Comparison of ENCODE assay signal across 10 cellular contexts in the genomic region with DNA sequence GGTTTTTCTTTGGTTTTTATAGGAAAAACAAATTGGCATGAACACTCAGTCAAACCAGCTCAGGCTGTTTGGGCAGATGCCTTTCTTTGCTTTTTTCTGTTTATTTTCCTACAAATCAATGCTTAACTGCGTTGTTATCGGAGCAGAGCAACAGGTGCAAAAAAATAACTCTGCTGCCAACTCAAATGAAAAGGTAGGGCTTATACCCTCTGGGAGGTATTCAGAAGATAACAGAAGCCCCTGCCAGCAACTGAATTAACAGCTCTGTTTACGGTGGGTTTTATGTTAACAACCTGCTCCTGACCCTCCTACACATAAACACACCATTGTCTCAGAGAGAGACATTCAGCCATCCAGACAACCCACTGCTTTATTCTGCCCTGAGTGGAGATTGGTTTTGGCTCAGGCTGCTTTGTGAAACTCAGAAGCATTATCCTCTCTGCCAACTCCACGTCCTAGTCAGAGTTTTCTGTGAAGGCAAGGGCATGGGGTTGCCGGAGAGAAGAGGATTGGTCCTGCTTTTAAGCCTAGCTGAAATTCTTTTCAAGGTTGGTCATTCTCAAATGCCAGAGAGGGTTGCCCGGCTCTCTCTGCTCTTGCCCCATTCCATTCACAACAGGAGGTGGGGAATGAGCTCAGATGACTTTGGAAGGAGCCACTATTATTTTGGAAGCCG. TPM values are rescaled to one million over a fixed set of nuclear protein-coding genes. Genes with fewer than 3 reads are reported as not detected.
DNase-seq lines count a peak whose midpoint lies in the region; FAIRE-seq lines count a peak whose summit lies in the region.
"Had no signal": no experiment of that assay in that cellular context is flagged by ENCODE, and none has a peak within 500 bp of the region (broad histone marks: within the 10 kb centered on the region; RNA-seq: fewer than 3 reads in every experiment).

No MANE protein-coding gene starts in this region.

- peaks cover 12% of the 10 kb centered on the region for H3K4me1 ChIP-seq in adipocyte (ENCODE audit: control insufficient read depth, insufficient read depth, low read length)
- H3K4me1 ChIP-seq in small intestine (ENCODE audit: control insufficient read depth in 2 of 2, insufficient read depth in 1 of 2, low read depth in 1 of 2, low read length in 1 of 2), result peaks cover 9 to 13% of the 10 kb centered on the region in 2 donors

- H3K27ac ChIP-seq in small intestine (ENCODE audit: low read depth in 1 of 2, low read length in 1 of 2), result peak overlapping the region; percentile 33 to 55
- H3K27ac ChIP-seq: thoracic aorta had no signal

- 14 to 50% (median 28%) methylated on average over 7 of the region's 7 CpGs for WGBS in small intestine, 3 donors

- no peak for FAIRE-seq in small intestine (lab: Jason Lieb, UNC)

- no peak overlapping the region for H3K4me3 ChIP-seq in adipocyte (ENCODE audit: low read length)
- no peak overlapping the region for H3K4me3 ChIP-seq in small intestine (ENCODE audit: low read depth in 1 of 2, low read length in 2 of 2)
- H3K4me3 ChIP-seq: thoracic aorta had no signal

- H3K9me3 ChIP-seq in adipocyte (ENCODE audit: control insufficient read depth, low read length) (no peaks in the 10 kb centered on the region), small intestine (ENCODE audit: control insufficient read depth, low read depth) (no peaks in the 10 kb centered on the region)
- H3K9me3 ChIP-seq: thoracic aorta had no signal

- peak; percentile 61 for DNase-seq in LoVo (ENCODE audit: low spot score)
- peak; percentile 43 for DNase-seq in adipocyte (ENCODE audit: low read depth)
- peak; percentile 60 for DNase-seq in inferior parietal cortex (ENCODE audit: extremely low spot score)
- no peak for DNase-seq in small intestine
- no peak for DNase-seq in NCI-H2227 treated with DMSO at 0.1 percent for 48 hours (lab: John Stamatoyannopoulos, UW)
- no peak for DNase-seq in HCEC 1CT
- no peak for DNase-seq in HPDE6-E6E7 (ENCODE audit: extremely low spot score)
- DNase-seq in NAMALWA (ENCODE audit: low spot score), result no peak
- DNase-seq: NCI-H187 treated with DMSO at 0.1 percent for 48 hours had no signal

- H3K9ac ChIP-seq in adipocyte (ENCODE audit: low read length), result no peak overlapping the region

- no peaks in the 10 kb centered on the region for H3K36me3 ChIP-seq in adipocyte (ENCODE audit: control insufficient read depth, insufficient read depth, low read length, severe bottlenecking)
- H3K36me3 ChIP-seq in small intestine (ENCODE audit: control insufficient read depth in 2 of 2, insufficient read depth in 2 of 2, low read length in 2 of 2), result no peaks in the 10 kb centered on the region
- H3K36me3 ChIP-seq: thoracic aorta had no signal

- H3K27me3 ChIP-seq in adipocyte (replicated peaks; ENCODE audit: control insufficient read depth, insufficient read depth, low read length) (no peaks in the 10 kb centered on the region), small intestine (ENCODE audit: control insufficient read depth in 2 of 2, insufficient read depth in 2 of 2, low read length in 2 of 2) (no peaks in the 10 kb centered on the region)

RNA-seq across cellular contexts. Expression of a gene that starts 11.3 kb away (rescaled TPM):
- 10 to 100 TPM in 2 of 3 donors, 1 to 10 TPM in 1; 7.3 to 54.1 (median 39.4) TPM for polyA plus RNA-seq in small intestine

Comparison
In these comparisons a context has a peak if more than half of its experiments do, and no peak if none do; other contexts are left out.
1. DNase-seq: peak in LoVo (single experiment), adipocyte (single experiment) and inferior parietal cortex (single experiment); none in small intestine (single experiment), NCI-H2227 treated with DMSO at 0.1 percent for 48 hours (single experiment), HCEC 1CT (single experiment), HPDE6-E6E7 (single experiment) and NAMALWA (single experiment).